29 cellular contexts compared by ENCODE assay signal in genomic region chr1:234661249-234661928, GRCh38. TPM values are rescaled to one million over a fixed set of nuclear protein-coding genes. Genes with fewer than 3 reads are reported as not detected.
DNase-seq lines count a peak whose midpoint lies in the region; ATAC-seq, FAIRE-seq and TF ChIP-seq lines count a peak whose summit lies in the region.
"Had no signal": no experiment of that assay in that cellular context is flagged by ENCODE, and none has a peak within 500 bp of the region (broad histone marks: within the 10 kb centered on the region; RNA-seq: fewer than 3 reads in every experiment).

No MANE protein-coding gene starts in this region.

- WGBS in stomach, 5 donors = 76 to 90% (median 78%) methylated on average over 14 to 15 of the region's 15 CpGs

- no peaks in the 10 kb centered on the region for H3K9me3 ChIP-seq in kidney (ENCODE audit: control insufficient read depth in 1 of 2, low read length in 2 of 2)
- no peaks in the 10 kb centered on the region for H3K9me3 ChIP-seq in stomach
- H3K9me3 ChIP-seq: heart right ventricle, left ventricle myocardium inferior, prostate gland, thyroid gland had no signal

- peak overlapping the region; percentile 39 for H3K27ac Mint-ChIP-seq in activated naive CD4-positive, alpha-beta T cell treated with anti-CD3 and anti-CD28 coated beads, Interleukin-2, amount 50 U/mL, for 24 hours
- H3K27ac Mint-ChIP-seq in activated naive CD4-positive, alpha-beta T cell treated with anti-CD3 and anti-CD28 coated beads, Interleukin-2, amount 10 ng/mL, durations not matched to agents 7 days and 5 days = no peak overlapping the region
- H3K27ac Mint-ChIP-seq in activated T-helper 17 cell treated with anti-CD3 and anti-CD28 coated beads, Interleukin-2, amount 50 U/mL, for 72 hours = peak overlapping the region; percentile 1
- H3K27ac Mint-ChIP-seq: endodermal cell; nephron progenitor cell; stimulated activated naive B cell treated with anti-CD40 and anti-IgM and Interleukin-4, amounts not matched to agents 10 μg/mL and 1 μg/mL and 100 μg/mL, for 72 hours had no signal

- H3K9ac ChIP-seq in kidney (ENCODE audit: low read length in 2 of 2) = no peak overlapping the region
- H3K9ac ChIP-seq: BLaER1 had no signal

- no peak overlapping the region for H3K4me3 Mint-ChIP-seq in activated naive CD4-positive, alpha-beta T cell treated with anti-CD3 and anti-CD28 coated beads, Interleukin-2, amount 50 U/mL, for 24 hours
- no peak overlapping the region for H3K4me3 Mint-ChIP-seq in activated naive CD4-positive, alpha-beta T cell treated with anti-CD3 and anti-CD28 coated beads, Interleukin-2, amount 10 ng/mL, durations not matched to agents 7 days and 5 days
- H3K4me3 Mint-ChIP-seq in activated T-helper 17 cell treated with anti-CD3 and anti-CD28 coated beads, Interleukin-2, amount 50 U/mL, for 72 hours = no peak overlapping the region
- H3K4me3 Mint-ChIP-seq: endodermal cell; nephron progenitor cell; stimulated activated naive B cell treated with anti-CD40 and anti-IgM and Interleukin-4, amounts not matched to agents 10 μg/mL and 1 μg/mL and 100 μg/mL, for 72 hours had no signal

- H3K27me3 ChIP-seq in stomach = no peaks in the 10 kb centered on the region
- H3K27me3 ChIP-seq: BLaER1, brain microvascular endothelial cell, heart right ventricle, thyroid gland had no signal

- TF ChIP-seq POLR2A in stomach (IDR thresholded peaks at IDR 0.05) = no peak

- intact Hi-C loops in kidney (cut with DNase I) (no loop called here), stomach (cut with DNase I; ENCODE audit: low total_unique reads) (no loop called here)

- peak overlapping the region in 1 of 2 donors; percentile 15 for H3K27ac ChIP-seq in kidney (ENCODE audit: low read depth in 2 of 2, low read length in 2 of 2)
- peak overlapping the region in 3 of 5 donors; percentile 22 to 30 (median 25) for H3K27ac ChIP-seq in stomach
- H3K27ac ChIP-seq: BLaER1, brain microvascular endothelial cell, coronary artery, heart right ventricle, left ventricle myocardium inferior, prostate gland, thyroid gland had no signal

- FAIRE-seq in kidney (lab: Jason Lieb, UNC) = no peak
- FAIRE-seq: D721Med, TTC549 had no signal

- H3K4me1 Mint-ChIP-seq in activated naive CD4-positive, alpha-beta T cell treated with anti-CD3 and anti-CD28 coated beads, Interleukin-2, amount 50 U/mL, for 24 hours = peaks cover 10% of the 10 kb centered on the region
- H3K4me1 Mint-ChIP-seq in activated naive CD4-positive, alpha-beta T cell treated with anti-CD3 and anti-CD28 coated beads, Interleukin-2, amount 10 ng/mL, durations not matched to agents 7 days and 5 days = peaks cover 5% of the 10 kb centered on the region
- peaks cover 19% of the 10 kb centered on the region for H3K4me1 Mint-ChIP-seq in activated T-helper 17 cell treated with anti-CD3 and anti-CD28 coated beads, Interleukin-2, amount 50 U/mL, for 72 hours

- H3K4me1 ChIP-seq in kidney (ENCODE audit: control insufficient read depth in 1 of 2, insufficient read depth in 1 of 2, low read depth in 1 of 2, low read length in 2 of 2) (peaks cover 7 to 14% of the 10 kb centered on the region in 2 donors), stomach (peaks cover 17 to 38% (median 17%) of the 10 kb centered on the region in 4 donors)
- H3K4me1 ChIP-seq: BLaER1 had no signal

- no peak for TF ChIP-seq CTCF in kidney (IDR thresholded peaks at IDR 0.05; ENCODE audit: borderline replicate concordance, extremely low read depth, insufficient read depth)
- no peak for TF ChIP-seq CTCF in stomach (IDR thresholded peaks at IDR 0.05)

- ATAC-seq in activated T-helper 17 cell treated with anti-CD3 and anti-CD28 coated beads, Interleukin-2, amount 50 U/mL, for 72 hours (replicated peaks) = no peak
- ATAC-seq in HG03565 (IDR thresholded peaks at IDR 0.05; ENCODE audit: unreplicated experiment) (no peak), HG02759 (IDR thresholded peaks at IDR 0.05; ENCODE audit: unreplicated experiment) (no peak)
- ATAC-seq: heart right ventricle; stimulated activated naive B cell treated with anti-CD40 and anti-IgM and Interleukin-4, amounts not matched to agents 10 μg/mL and 1 μg/mL and 100 μg/mL, for 72 hours had no signal

- DNase-seq in activated naive CD4-positive, alpha-beta T cell treated with anti-CD3 and anti-CD28 coated beads, Interleukin-2, amount 10 ng/mL, durations not matched to agents 7 days and 5 days = no peak
- DNase-seq in kidney (peak; percentile 83), stomach (peak; percentile 48), SHP77 treated with DMSO at 0.1 percent for 48 hours (lab: John Stamatoyannopoulos, UW) (no peak)
- DNase-seq: activated CD8-positive, alpha-beta memory T cell treated with anti-CD3 and anti-CD28 coated beads, Interleukin-2, amount 50 U/mL, for 48 hours; activated effector memory CD4-positive, alpha-beta T cell treated with Interleukin-2 at 50 U/mL for 16 hours; brain microvascular endothelial cell; EL; endodermal cell; heart right ventricle; left ventricle myocardium inferior; NCI-H2081 treated with DMSO at 0.1 percent for 48 hours; NCI-H446 treated with DMSO at 0.1 percent for 48 hours; nephron progenitor cell; OCI-M1; Right ventricle myocardium superior; stimulated activated CD4-positive, alpha-beta T cell treated with anti-CD3 and anti-CD28 coated beads, Interleukin-2, amount 100 ng/mL, for 24 hours; stimulated activated naive B cell treated with anti-CD40 and anti-IgM and Interleukin-4, amounts not matched to agents 10 μg/mL and 1 μg/mL and 100 μg/mL, for 72 hours; SW 1271; thyroid gland had no signal

- no peaks in the 10 kb centered on the region for H3K9me3 Mint-ChIP-seq in activated naive CD4-positive, alpha-beta T cell treated with anti-CD3 and anti-CD28 coated beads, Interleukin-2, amount 50 U/mL, for 24 hours
- H3K9me3 Mint-ChIP-seq in activated naive CD4-positive, alpha-beta T cell treated with anti-CD3 and anti-CD28 coated beads, Interleukin-2, amount 10 ng/mL, durations not matched to agents 7 days and 5 days = no peaks in the 10 kb centered on the region
- H3K9me3 Mint-ChIP-seq in activated T-helper 17 cell treated with anti-CD3 and anti-CD28 coated beads, Interleukin-2, amount 50 U/mL, for 72 hours = no peaks in the 10 kb centered on the region
- H3K9me3 Mint-ChIP-seq: endodermal cell; nephron progenitor cell; stimulated activated naive B cell treated with anti-CD40 and anti-IgM and Interleukin-4, amounts not matched to agents 10 μg/mL and 1 μg/mL and 100 μg/mL, for 72 hours had no signal

- no peaks in the 10 kb centered on the region for H3K36me3 ChIP-seq in kidney (ENCODE audit: control insufficient read depth in 1 of 2, insufficient read depth in 2 of 2, low read length in 2 of 2)
- no peaks in the 10 kb centered on the region for H3K36me3 ChIP-seq in stomach
- H3K36me3 ChIP-seq: BLaER1, brain microvascular endothelial cell, heart right ventricle, left ventricle myocardium inferior, prostate gland, thyroid gland had no signal

- H3K27me3 Mint-ChIP-seq in activated naive CD4-positive, alpha-beta T cell treated with anti-CD3 and anti-CD28 coated beads, Interleukin-2, amount 50 U/mL, for 24 hours = no peaks in the 10 kb centered on the region
- peaks cover 5% of the 10 kb centered on the region for H3K27me3 Mint-ChIP-seq in activated naive CD4-positive, alpha-beta T cell treated with anti-CD3 and anti-CD28 coated beads, Interleukin-2, amount 10 ng/mL, durations not matched to agents 7 days and 5 days
- no peaks in the 10 kb centered on the region for H3K27me3 Mint-ChIP-seq in activated T-helper 17 cell treated with anti-CD3 and anti-CD28 coated beads, Interleukin-2, amount 50 U/mL, for 72 hours
- H3K27me3 Mint-ChIP-seq: stimulated activated naive B cell treated with anti-CD40 and anti-IgM and Interleukin-4, amounts not matched to agents 10 μg/mL and 1 μg/mL and 100 μg/mL, for 72 hours had no signal

- H3K36me3 Mint-ChIP-seq in activated naive CD4-positive, alpha-beta T cell treated with anti-CD3 and anti-CD28 coated beads, Interleukin-2, amount 50 U/mL, for 24 hours = no peaks in the 10 kb centered on the region
- no peaks in the 10 kb centered on the region for H3K36me3 Mint-ChIP-seq in activated naive CD4-positive, alpha-beta T cell treated with anti-CD3 and anti-CD28 coated beads, Interleukin-2, amount 10 ng/mL, durations not matched to agents 7 days and 5 days
- no peaks in the 10 kb centered on the region for H3K36me3 Mint-ChIP-seq in activated T-helper 17 cell treated with anti-CD3 and anti-CD28 coated beads, Interleukin-2, amount 50 U/mL, for 72 hours (ENCODE audit: low read depth)
- H3K36me3 Mint-ChIP-seq: stimulated activated naive B cell treated with anti-CD40 and anti-IgM and Interleukin-4, amounts not matched to agents 10 μg/mL and 1 μg/mL and 100 μg/mL, for 72 hours had no signal

- CTCF ChIA-PET in activated naive CD4-positive, alpha-beta T cell treated with anti-CD3 and anti-CD28 coated beads, Interleukin-2, amount 10 ng/mL, durations not matched to agents 7 days and 5 days (lab: Charles Lee) = interaction anchor here (0.7 kb wide), 1 partner anchor 15 kb away, joined by 3 read pairs; no protein-coding TSS in a partner anchor

- H3K4me3 ChIP-seq in kidney (ENCODE audit: low read length in 2 of 2) = no peak overlapping the region
- H3K4me3 ChIP-seq in stomach = no peak overlapping the region
- H3K4me3 ChIP-seq: BLaER1, coronary artery, heart right ventricle, left ventricle myocardium inferior, prostate gland, thyroid gland had no signal

- TF ChIP-seq EP300 in stomach (IDR thresholded peaks at IDR 0.05) = no peak

RNA-seq across cellular contexts. Expression of gene IRF2BP2, which starts 51.4 kb away (rescaled TPM):
- 100 to 1,000 TPM in 1 of 2 donors, 10 to 100 TPM in 1; 84.5 to 134 TPM for total RNA-seq in activated T-helper 17 cell treated with anti-CD3 and anti-CD28 coated beads, Interleukin-2, amount 50 U/mL, for 72 hours
- 130 TPM for total RNA-seq in kidney
- polyA plus RNA-seq in kidney (ENCODE audit: insufficient read depth, low read depth, low replicate concordance) = 53.8 TPM
- total RNA-seq in stomach = 100 to 1,000 TPM in 2 of 5 donors, 10 to 100 TPM in 3; 58.3 to 218 (median 81.1) TPM
- polyA plus RNA-seq in stomach = 10 to 100 TPM; 39.6 to 57.0 (median 51.5) TPM

Comparison
In these comparisons a context has a peak if more than half of its experiments do, and no peak if none do; other contexts are left out.
1. DNase-seq: peak in kidney (single experiment) and stomach (single experiment); none in activated naive CD4-positive, alpha-beta T cell treated with anti-CD3 and anti-CD28 coated beads, Interleukin-2, amount 10 ng/mL, durations not matched to agents 7 days and 5 days (single experiment) and SHP77 treated with DMSO at 0.1 percent for 48 hours (single experiment).